In the genomic region with DNA sequence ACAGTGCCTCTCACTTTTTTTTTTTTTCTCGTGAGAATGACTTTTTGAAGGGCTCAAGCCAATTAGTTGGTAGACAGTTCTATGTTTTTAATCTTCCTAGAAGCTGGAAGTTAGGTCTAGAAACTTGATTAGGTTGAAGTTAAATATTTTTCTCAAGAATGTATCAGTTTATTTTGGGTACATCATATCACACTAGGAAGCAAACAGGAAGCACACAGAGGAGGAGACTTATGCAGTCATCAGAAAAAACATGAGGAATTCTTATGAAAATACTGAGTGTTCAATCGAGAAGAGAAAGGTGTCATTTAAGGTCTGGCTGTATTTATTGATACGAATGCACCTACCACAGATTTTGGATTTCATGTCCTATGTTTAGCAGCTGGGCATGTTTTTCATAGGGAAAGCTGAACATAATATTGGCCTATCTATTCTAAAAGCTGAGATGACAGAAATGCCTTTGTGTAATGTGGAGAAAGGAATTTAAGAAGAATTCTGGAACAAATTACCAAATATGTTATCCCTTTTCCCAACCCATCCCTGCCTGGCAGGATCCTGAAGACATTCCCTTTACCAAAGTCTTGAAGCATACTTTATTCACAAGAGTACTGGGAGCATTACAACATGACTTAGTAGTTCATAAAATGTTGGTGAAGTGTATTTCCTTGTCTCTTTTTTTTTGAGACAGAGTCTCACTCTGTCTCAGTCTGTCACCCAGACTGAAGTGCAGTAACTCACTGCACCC, we compare ENCODE assay signal across 23 cellular contexts.
"Had no signal": no experiment of that assay in that cellular context is flagged by ENCODE, and none has a peak within 500 bp of the region (broad histone marks: within the 10 kb centered on the region; RNA-seq: fewer than 3 reads in every experiment).

No MANE protein-coding gene starts in this region.

- H3K9me3 ChIP-seq: breast epithelium, heart left ventricle, pancreas, prostate gland, tibial nerve had no signal

- H3K27me3 ChIP-seq: breast epithelium, foreskin keratinocyte, heart left ventricle, pancreas, tibial nerve had no signal

- H3K4me1 ChIP-seq: breast epithelium, foreskin keratinocyte, heart left ventricle, pancreas, prostate gland, tibial nerve had no signal

- H3K36me3 ChIP-seq: breast epithelium, heart left ventricle, pancreas, prostate gland, tibial nerve had no signal

- H3K27ac ChIP-seq: breast epithelium, foreskin keratinocyte, heart left ventricle, pancreas, prostate gland, tibial nerve, VCaP had no signal

- H3K4me3 ChIP-seq: breast epithelium, heart left ventricle, pancreas, prostate gland, tibial nerve had no signal

- DNase-seq: activated CD4-positive, alpha-beta T cell treated with anti-CD3 and anti-CD28 coated beads, Interleukin-2, amount 50 U/mL, for 1 hour; activated CD8-positive, alpha-beta T cell treated with anti-CD3 and anti-CD28 coated beads for 36 hours; activated gamma-delta T cell treated with Interleukin-2 at 50 U/mL for 16 hours; activated naive CD4-positive, alpha-beta T cell treated with anti-CD3 and anti-CD28 coated beads, Interleukin-2, amount 50 U/mL, for 16 hours; activated T-cell treated with anti-CD3 and anti-CD28 coated beads, Interleukin-2, amount 50 U/mL, for 4 hours; amygdala; central memory CD4-positive, alpha-beta T cell; effector CD8-positive, alpha-beta T cell; foreskin keratinocyte; heart left ventricle; naive thymus-derived CD8-positive, alpha-beta T cell; nucleus accumbens; pancreas; retina; stimulated activated CD4-positive, alpha-beta T cell treated with anti-CD3 and anti-CD28 coated beads, Interleukin-15, amount 100 ng/mL, for 24 hours; stimulated activated CD4-positive, alpha-beta T cell treated with anti-CD3 and anti-CD28 coated beads, Interleukin-2, amount 100 ng/mL, for 24 hours; stimulated activated naive B cell treated with anti-CD40 and anti-IgM and Interleukin-4, amounts not matched to agents 10 μg/mL and 1 μg/mL and 100 μg/mL, for 72 hours; T-helper 1 cell had no signal

- ATAC-seq: activated CD8-positive, alpha-beta T cell treated with anti-CD3 and anti-CD28 coated beads for 36 hours; activated T-cell treated with anti-CD3 and anti-CD28 coated beads, Interleukin-2, amount 50 U/mL, for 4 hours; activated T-helper 17 cell treated with anti-CD3 and anti-CD28 coated beads, Interleukin-2, amount 50 U/mL, for 72 hours; foreskin keratinocyte; heart left ventricle; naive thymus-derived CD8-positive, alpha-beta T cell; pancreas; stimulated activated naive B cell treated with anti-CD40 and anti-IgM and Interleukin-4, amounts not matched to agents 10 μg/mL and 1 μg/mL and 100 μg/mL, for 72 hours had no signal
